ENCODE assay signal across 1 cellular context in the genomic region with DNA sequence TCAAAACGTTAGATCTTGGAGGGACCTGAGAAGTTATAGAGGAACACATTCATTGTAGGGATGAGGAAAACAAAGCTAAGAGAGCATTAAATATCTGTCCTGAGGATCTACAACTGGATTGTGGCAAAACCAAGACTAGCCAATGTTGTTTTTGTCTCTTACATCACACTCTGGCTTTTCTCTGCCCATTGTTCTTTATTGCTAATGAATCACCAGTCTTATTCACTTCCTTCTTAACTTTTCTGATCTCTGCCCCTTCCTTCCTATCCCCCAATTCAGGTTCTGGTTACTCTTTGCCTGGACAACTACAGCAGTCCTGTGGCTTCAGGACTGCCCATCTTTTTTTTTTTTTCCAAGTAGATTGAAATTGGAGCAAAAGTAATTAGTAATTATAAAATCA.
A peak's percentile ranks its signal among the peaks of the same experiment; 100 is the strongest.
TF ChIP-seq lines count a peak whose summit lies in the region.

No MANE protein-coding gene starts in this region.

TF ChIP-seq in endothelial cell of umbilical vein, 7 proteins besides CTCF, POLR2A, EP300 and RAD21:
- TF ChIP-seq JUN (IDR thresholded peaks at IDR 0.05; ENCODE audit: borderline replicate concordance, insufficient read depth, insufficient read length, low read depth) = peak; percentile 99
- TF ChIP-seq, protein P1, sequence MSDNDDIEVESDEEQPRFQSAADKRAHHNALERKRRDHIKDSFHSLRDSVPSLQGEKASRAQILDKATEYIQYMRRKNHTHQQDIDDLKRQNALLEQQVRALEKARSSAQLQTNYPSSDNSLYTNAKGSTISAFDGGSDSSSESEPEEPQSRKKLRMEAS (IDR thresholded peaks at IDR 0.05; ENCODE audit: insufficient read depth, insufficient read length) = no peak
- no peak for TF ChIP-seq EZH2 (IDR thresholded peaks at IDR 0.05; ENCODE audit: borderline replicate concordance, low read depth, low read length, severe bottlenecking)
- peak; percentile 95 for TF ChIP-seq GATA2 (IDR thresholded peaks at IDR 0.05; ENCODE audit: insufficient read depth, insufficient read length, low read depth, low read length)
- peak; percentile 81 for TF ChIP-seq POLR2AphosphoS5 (IDR thresholded peaks at IDR 0.05; ENCODE audit: insufficient read depth, low read depth, low read length)
- TF ChIP-seq MYC (IDR thresholded peaks at IDR 0.05; ENCODE audit: low read depth, low read length) = no peak
- peak; percentile 93 for TF ChIP-seq FOS (IDR thresholded peaks at IDR 0.05; ENCODE audit: borderline replicate concordance, insufficient read depth, low read length)
